ENCODE assay signal across 1 cellular context in the genomic region with DNA sequence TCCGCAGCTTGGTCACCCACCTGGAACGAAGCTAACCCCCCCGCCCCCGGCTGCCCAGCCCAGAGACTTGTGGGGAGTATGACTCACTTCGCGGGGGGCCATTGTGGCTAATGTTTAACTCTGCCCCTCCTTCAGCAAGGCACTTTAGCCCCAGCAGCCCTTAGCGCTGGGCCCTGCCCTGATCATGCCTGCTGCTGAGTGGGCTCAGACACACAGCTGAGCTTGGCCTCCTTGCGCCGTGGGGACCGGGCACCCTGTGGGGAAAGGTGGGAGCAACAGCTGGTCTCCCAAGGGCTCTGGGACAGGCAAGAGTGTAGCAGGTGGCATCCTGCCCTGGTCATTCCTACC.
TF ChIP-seq lines count a peak whose summit lies in the region.

No MANE protein-coding gene starts in this region.

TF ChIP-seq in H1, 55 proteins besides CTCF, POLR2A, EP300 and RAD21:
- TF ChIP-seq TAF7 (optimal IDR thresholded peaks at IDR 0.05; ENCODE audit: borderline replicate concordance, low read depth, low read length) (no peak), ASH2L (IDR thresholded peaks at IDR 0.05; ENCODE audit: low read length) (no peak)
TF ChIP-seq in H1: peak in this region for 0.
